ENCODE assay signal across 8 cellular contexts in genomic region chr12:132986001-132986884, GRCh38. TPM values are rescaled to one million over a fixed set of nuclear protein-coding genes. Genes with fewer than 3 reads are reported as not detected.
A peak's percentile ranks its signal among the peaks of the same experiment; 100 is the strongest.
DNase-seq lines count a peak whose midpoint lies in the region; ATAC-seq, FAIRE-seq and TF ChIP-seq lines count a peak whose summit lies in the region.

ZNF26 (plus strand) TSS chr12:132986367; CDS start chr12:132986841, 474 bp downstream.

- no peaks in the 10 kb centered on the region for H3K36me3 ChIP-seq in kidney (ENCODE audit: control insufficient read depth in 1 of 2, insufficient read depth in 2 of 2, low read length in 2 of 2)

- peak within 1 kb of the TSS; percentile 45 to 76 for H3K27ac ChIP-seq in kidney (ENCODE audit: low read depth in 2 of 2, low read length in 2 of 2)

- TF ChIP-seq CTCF in kidney (IDR thresholded peaks at IDR 0.05; ENCODE audit: borderline replicate concordance, extremely low read depth, insufficient read depth), result no peak

- no peaks in the 10 kb centered on the region for H3K9me3 ChIP-seq in kidney (ENCODE audit: control insufficient read depth in 1 of 2, low read length in 2 of 2)

- ATAC-seq in HG03432 (IDR thresholded peaks at IDR 0.05; ENCODE audit: unreplicated experiment), result peak; percentile 98

- DNase-seq in AG20443 (ENCODE audit: low spot score), result peak; percentile 99
- DNase-seq in NCI-H510A (lab: John Stamatoyannopoulos, UW), result peak; percentile 94
- peak; percentile 81 for DNase-seq in activated CD4-positive, alpha-beta T cell treated with anti-CD3 and anti-CD28 coated beads for 1 hour
- peak; percentile 96 for DNase-seq in cerebellum (ENCODE audit: low spot score)
- DNase-seq in kidney, result peak; percentile 96
- peak; percentile 91 for DNase-seq in stimulated activated CD4-positive, alpha-beta T cell treated with anti-CD3 and anti-CD28 coated beads, Interleukin-15, amount 100 ng/mL, for 24 hours

- intact Hi-C loops in kidney (cut with DNase I), result no loop called here

- no peak for FAIRE-seq in kidney (lab: Jason Lieb, UNC)

- H3K9ac ChIP-seq in kidney (ENCODE audit: low read length in 2 of 2), result peak within 1 kb of the TSS; percentile 77 to 95

- H3K4me3 ChIP-seq in kidney (ENCODE audit: low read length in 2 of 2), result peak within 1 kb of the TSS; percentile 93

- TF ChIP-seq POLR2A in GM19099 (IDR thresholded peaks at IDR 0.05; ENCODE audit: extremely low read depth, insufficient read length, low read depth), result peak; percentile 85

- H3K4me1 ChIP-seq in kidney (ENCODE audit: control insufficient read depth in 1 of 2, insufficient read depth in 1 of 2, low read depth in 1 of 2, low read length in 2 of 2), result peaks cover 5 to 7% of the 10 kb centered on the region in 2 donors

RNA-seq across cellular contexts. Expression of gene ZNF26, which starts in this region (rescaled TPM):
- total RNA-seq in cerebellum (21.2 TPM), kidney (16.4 TPM)
- polyA plus RNA-seq in kidney (ENCODE audit: insufficient read depth, low read depth, low replicate concordance), result 2.9 TPM

Comparison
In these comparisons a context has a peak if more than half of its experiments do, and no peak if none do; other contexts are left out.
1. Peak in every context shown above with its lines: DNase-seq, ATAC-seq, H3K4me3 ChIP-seq and H3K27ac ChIP-seq.